In genomic region chr6:97049254-97050004, GRCh38 we compare ENCODE assay signal across 8 cellular contexts.
A peak's percentile ranks its signal among the peaks of the same experiment; 100 is the strongest.
DNase-seq lines count a peak whose midpoint lies in the region; ATAC-seq and TF ChIP-seq lines count a peak whose summit lies in the region.

No MANE protein-coding gene starts in this region.

- TF ChIP-seq CTCF in foreskin fibroblast (IDR thresholded peaks at IDR 0.05; ENCODE audit: low read depth, low read length) = no peak

- peak overlapping the region; percentile 37 for H3K4me3 Mint-ChIP-seq in activated naive CD4-positive, alpha-beta T cell treated with anti-CD3 and anti-CD28 coated beads, Interleukin-2, amount 50 U/mL, for 24 hours
- H3K4me3 Mint-ChIP-seq in stimulated activated naive CD8-positive, alpha-beta T cell treated with anti-CD3 and anti-CD28 coated beads, Interleukin-15, amount 100 ng/mL, for 72 hours = peak overlapping the region; percentile 50 to 52

- peak; percentile 96 for ATAC-seq in GM18498 (IDR thresholded peaks at IDR 0.05; ENCODE audit: unreplicated experiment)
- peak; percentile 96 for ATAC-seq in GM21515 (IDR thresholded peaks at IDR 0.05; ENCODE audit: unreplicated experiment)
- peak; percentile 94 for ATAC-seq in HG03565 (IDR thresholded peaks at IDR 0.05; ENCODE audit: unreplicated experiment)
- ATAC-seq in stimulated activated naive CD8-positive, alpha-beta T cell treated with anti-CD3 and anti-CD28 coated beads, Interleukin-15, amount 100 ng/mL, for 72 hours = peak; percentile 91

- H3K27me3 Mint-ChIP-seq in activated naive CD4-positive, alpha-beta T cell treated with anti-CD3 and anti-CD28 coated beads, Interleukin-2, amount 50 U/mL, for 24 hours = no peaks in the 10 kb centered on the region
- H3K27me3 Mint-ChIP-seq in stimulated activated naive CD8-positive, alpha-beta T cell treated with anti-CD3 and anti-CD28 coated beads, Interleukin-15, amount 100 ng/mL, for 72 hours = no peaks in the 10 kb centered on the region

- no peaks in the 10 kb centered on the region for H3K36me3 Mint-ChIP-seq in activated naive CD4-positive, alpha-beta T cell treated with anti-CD3 and anti-CD28 coated beads, Interleukin-2, amount 50 U/mL, for 24 hours

- peak in 1 of 2 donors; percentile 23 for DNase-seq in stimulated activated naive CD8-positive, alpha-beta T cell treated with anti-CD3 and anti-CD28 coated beads, Interleukin-15, amount 100 ng/mL, for 72 hours
- DNase-seq in 8988T = no peak
- DNase-seq in foreskin fibroblast = no peak
- no peak for DNase-seq in NCI-H526 treated with DMSO at 0.1 percent for 48 hours (lab: John Stamatoyannopoulos, UW)

- peaks cover 22% of the 10 kb centered on the region for H3K4me1 Mint-ChIP-seq in activated naive CD4-positive, alpha-beta T cell treated with anti-CD3 and anti-CD28 coated beads, Interleukin-2, amount 50 U/mL, for 24 hours
- H3K4me1 Mint-ChIP-seq in stimulated activated naive CD8-positive, alpha-beta T cell treated with anti-CD3 and anti-CD28 coated beads, Interleukin-15, amount 100 ng/mL, for 72 hours = peaks cover 17% of the 10 kb centered on the region

- peak overlapping the region; percentile 90 for H3K27ac Mint-ChIP-seq in activated naive CD4-positive, alpha-beta T cell treated with anti-CD3 and anti-CD28 coated beads, Interleukin-2, amount 50 U/mL, for 24 hours
- H3K27ac Mint-ChIP-seq in stimulated activated naive CD8-positive, alpha-beta T cell treated with anti-CD3 and anti-CD28 coated beads, Interleukin-15, amount 100 ng/mL, for 72 hours = peak overlapping the region; percentile 94 to 97

- H3K4me3 ChIP-seq in foreskin fibroblast (ENCODE audit: low read depth in 1 of 2, low read length in 2 of 2) = no peak overlapping the region

- no peaks in the 10 kb centered on the region for H3K9me3 Mint-ChIP-seq in activated naive CD4-positive, alpha-beta T cell treated with anti-CD3 and anti-CD28 coated beads, Interleukin-2, amount 50 U/mL, for 24 hours
- no peaks in the 10 kb centered on the region for H3K9me3 Mint-ChIP-seq in stimulated activated naive CD8-positive, alpha-beta T cell treated with anti-CD3 and anti-CD28 coated beads, Interleukin-15, amount 100 ng/mL, for 72 hours
